In the genomic region with DNA sequence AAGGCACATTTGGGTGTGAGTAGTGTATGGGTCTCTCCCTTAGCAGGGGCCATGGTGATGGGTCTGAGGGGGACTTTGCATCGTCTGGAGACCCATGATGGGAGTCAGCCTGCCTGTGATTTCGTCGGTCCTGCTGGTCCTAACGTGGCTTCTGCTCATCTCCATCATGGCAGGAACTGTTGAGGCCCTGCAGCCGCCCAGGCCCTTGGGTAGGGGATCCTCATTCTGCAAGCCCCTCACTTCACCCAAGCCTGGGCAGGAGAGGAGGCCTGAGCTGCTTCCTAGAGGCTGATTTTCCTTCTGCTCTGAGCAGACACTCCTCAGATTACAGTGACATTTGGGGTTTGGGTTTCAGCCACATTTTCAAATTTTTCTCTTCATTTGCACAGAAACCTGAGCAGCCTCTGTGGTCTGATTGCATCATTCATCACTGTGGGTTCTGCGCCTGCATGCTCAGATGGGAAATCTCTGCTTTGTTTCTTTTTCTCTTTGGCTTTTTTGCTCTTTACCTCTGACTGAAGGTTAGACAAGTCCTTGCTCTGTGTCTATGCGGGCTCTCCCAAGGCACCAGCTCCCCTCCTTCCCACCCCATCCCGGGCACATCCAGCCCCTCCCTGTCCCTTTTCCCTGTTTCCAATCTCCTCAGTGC, we compare ENCODE assay signal across 8 cellular contexts.
A peak's percentile ranks its signal among the peaks of the same experiment; 100 is the strongest.
DNase-seq lines count a peak whose midpoint lies in the region; ATAC-seq and TF ChIP-seq lines count a peak whose summit lies in the region.

No MANE protein-coding gene starts in this region.

- H3K4me1 ChIP-seq in tibial artery, result peaks cover 0 to 5% (median 0%) of the 10 kb centered on the region in 4 donors

- no peaks in the 10 kb centered on the region for H3K27me3 ChIP-seq in tibial artery

- peak; percentile 79 for ATAC-seq in HG02973 (IDR thresholded peaks at IDR 0.05; ENCODE audit: unreplicated experiment)

- intact Hi-C loops in tibial artery (cut with DNase I; ENCODE audit: low total_unique reads), result no loop called here

- TF ChIP-seq CTCF in tibial artery (IDR thresholded peaks at IDR 0.05), result no peak

- no peak for TF ChIP-seq POLR2A in erythroblast (IDR thresholded peaks at IDR 0.05; ENCODE audit: low read length)

- H3K36me3 ChIP-seq in tibial artery, result no peaks in the 10 kb centered on the region

- peak; percentile 22 for DNase-seq in stimulated activated CD4-positive, alpha-beta T cell treated with anti-CD3 and anti-CD28 coated beads, Interleukin-1b, Interleukin-23, amount 100 ng/mL, for 48 hours
- no peak for DNase-seq in stimulated activated CD4-positive, alpha-beta T cell treated with anti-CD3 and anti-CD28 coated beads, Interleukin-2, amount 100 ng/mL, for 24 hours
- peak; percentile 95 for DNase-seq in NCI-H2171 treated with DMSO at 0.1 percent for 48 hours (lab: John Stamatoyannopoulos, UW)
- DNase-seq in fibroblast of the conjunctiva (ENCODE audit: low read depth), result peak; percentile 79
- no peak for DNase-seq in dermis blood vessel endothelial cell
- DNase-seq in erythroblast (lab: John Stamatoyannopoulos, UW), result no peak
- DNase-seq in tibial artery, result no peak

- H3K9me3 ChIP-seq in tibial artery, result no peaks in the 10 kb centered on the region

- no peak overlapping the region for H3K27ac ChIP-seq in tibial artery

- no peak overlapping the region for H3K4me3 ChIP-seq in tibial artery

Comparison
In these comparisons a context has a peak if more than half of its experiments do, and no peak if none do; other contexts are left out.
1. DNase-seq: peak in stimulated activated CD4-positive, alpha-beta T cell treated with anti-CD3 and anti-CD28 coated beads, Interleukin-1b, Interleukin-23, amount 100 ng/mL, for 48 hours (single experiment), NCI-H2171 treated with DMSO at 0.1 percent for 48 hours (single experiment) and fibroblast of the conjunctiva (single experiment); none in stimulated activated CD4-positive, alpha-beta T cell treated with anti-CD3 and anti-CD28 coated beads, Interleukin-2, amount 100 ng/mL, for 24 hours (0 of 2), dermis blood vessel endothelial cell (single experiment), erythroblast (0 of 2) and tibial artery (0 of 2).